In genomic region chr1:95888877-95889799, GRCh38 we compare ENCODE assay signal across 1 cellular context.
TF ChIP-seq lines count a peak whose summit lies in the region.

No MANE protein-coding gene starts in this region.

TF ChIP-seq in GM23338, 12 proteins besides CTCF, POLR2A, EP300 and RAD21 (continued from another document):
- TF ChIP-seq ETS1 (IDR thresholded peaks at IDR 0.05) = no peak
- TF ChIP-seq EZH2phosphoT487 (IDR thresholded peaks at IDR 0.05; ENCODE audit: unreplicated experiment) = no peak
- TF ChIP-seq EZH2 (IDR thresholded peaks at IDR 0.05; ENCODE audit: low read depth, unreplicated experiment) = no peak
- TF ChIP-seq STAT1 (IDR thresholded peaks at IDR 0.05; ENCODE audit: unreplicated experiment) = no peak
- TF ChIP-seq POLR2AphosphoS5 (IDR thresholded peaks at IDR 0.05; ENCODE audit: low read depth) = no peak
- no peak for TF ChIP-seq CREB1 (CRISPR knock-in tag; IDR thresholded peaks at IDR 0.05; ENCODE audit: low read depth)
- no peak for TF ChIP-seq ZNF462 (CRISPR knock-in tag; IDR thresholded peaks at IDR 0.05)
- TF ChIP-seq NANOG (IDR thresholded peaks at IDR 0.05; ENCODE audit: borderline replicate concordance) = no peak
- no peak for TF ChIP-seq ZNF114 (CRISPR knock-in tag; IDR thresholded peaks at IDR 0.05)
